In the genomic region with DNA sequence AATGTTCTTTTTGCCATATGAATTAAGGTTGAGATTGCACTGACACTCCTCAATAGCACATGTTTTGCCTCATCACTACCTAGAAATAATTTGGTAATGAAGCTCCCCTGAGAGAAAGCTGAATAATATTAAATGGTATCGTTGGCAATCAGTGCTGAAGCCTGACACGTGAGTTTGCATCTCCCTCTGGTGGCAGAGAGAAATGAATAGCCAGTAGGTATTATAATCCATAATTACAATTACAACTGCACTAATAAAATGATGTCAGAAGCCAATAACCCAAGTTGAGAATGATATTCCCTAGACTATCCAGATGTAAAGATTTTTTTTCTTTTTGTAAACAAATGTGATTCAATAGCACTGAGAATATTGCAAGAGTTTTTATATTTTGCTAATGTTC, we compare ENCODE assay signal across 9 cellular contexts.
DNase-seq lines count a peak whose midpoint lies in the region; ATAC-seq and TF ChIP-seq lines count a peak whose summit lies in the region.
"Had no signal": no experiment of that assay in that cellular context is flagged by ENCODE, and none has a peak within 500 bp of the region (broad histone marks: within the 10 kb centered on the region; RNA-seq: fewer than 3 reads in every experiment).

No MANE protein-coding gene starts in this region.

- H3K79me2 ChIP-seq in PC-9 (ENCODE audit: low read depth), result no peaks in the 10 kb centered on the region

- no peak overlapping the region for H2AFZ ChIP-seq in PC-9

- BruUV-seq in PC-9 (replicated peaks; lab: Mats Ljungman, UMichigan), result no TSS peak

- WGBS in prostate gland, result 14% methylated on average over 2 of the region's 2 CpGs

- no peaks in the 10 kb centered on the region for H3K9me2 ChIP-seq in PC-9 (ENCODE audit: insufficient read depth)

- no peaks in the 10 kb centered on the region for H3K27me3 ChIP-seq in PC-9 (ENCODE audit: insufficient read depth, low read depth)
- no peaks in the 10 kb centered on the region for H3K27me3 ChIP-seq in prostate gland (replicated peaks; ENCODE audit: insufficient read depth)

- peak; percentile 4 for DNase-seq in NCI-H2107 treated with DMSO at 0.1 percent for 48 hours (lab: John Stamatoyannopoulos, UW; ENCODE audit: unreplicated experiment)
- DNase-seq in NCI-H2107 (lab: John Stamatoyannopoulos, UW), result no peak
- DNase-seq in PC-9, result no peak
- no peak for DNase-seq in nephron progenitor cell
- no peak for DNase-seq in stimulated activated CD4-positive, alpha-beta T cell treated with anti-CD3 and anti-CD28 coated beads, Interleukin-2, amount 100 ng/mL, for 24 hours
- DNase-seq in prostate gland (ENCODE audit: low spot score), result no peak
- DNase-seq: stimulated activated CD4-positive, alpha-beta T cell treated with anti-CD3 and anti-CD28 coated beads, Interleukin-4, amount 100 ng/mL, for 4 hours had no signal

- no peaks in the 10 kb centered on the region for H3K27me3 Mint-ChIP-seq in nephron progenitor cell (ENCODE audit: low read depth, poor library complexity)

- H3K9me3 ChIP-seq in PC-9 (ENCODE audit: insufficient read depth, low read depth), result no peaks in the 10 kb centered on the region
- no peaks in the 10 kb centered on the region for H3K9me3 ChIP-seq in prostate gland

- no peak overlapping the region for H3K4me3 ChIP-seq in PC-9
- no peak overlapping the region for H3K4me3 ChIP-seq in prostate gland

- ATAC-seq in HG03520 (IDR thresholded peaks at IDR 0.05; ENCODE audit: unreplicated experiment), result peak; percentile 66
- ATAC-seq in HG03025 (IDR thresholded peaks at IDR 0.05; ENCODE audit: low FRiP score, unreplicated experiment), result no peak

- no peaks in the 10 kb centered on the region for H3K4me1 Mint-ChIP-seq in nephron progenitor cell

- H3K9me3 Mint-ChIP-seq in nephron progenitor cell, result peaks cover 15% of the 10 kb centered on the region

- H3K36me3 ChIP-seq in PC-9 (ENCODE audit: low read depth) (no peaks in the 10 kb centered on the region), prostate gland (no peaks in the 10 kb centered on the region)

- H3K27ac ChIP-seq in PC-9, result no peak overlapping the region
- no peak overlapping the region for H3K27ac ChIP-seq in prostate gland

- POLR2A ChIA-PET in PC-9 (lab: Charles Lee; ENCODE audit: unreplicated experiment), result no interaction called here

- TF ChIP-seq CTCF in PC-9 (conservative IDR thresholded peaks at IDR 0.05) (peak; percentile 26; the same call in 1 of the 2 replicates), nephron progenitor cell (IDR thresholded peaks at IDR 0.05) (peak; percentile 8), prostate gland (IDR thresholded peaks at IDR 0.05) (no peak)

- intact Hi-C loops in PC-9 (cut with micrococcal nuclease; ENCODE audit: unreplicated experiment), result no loop called here
- intact Hi-C loops in prostate gland (cut with DNase I), result no loop called here

- no peak overlapping the region for H3K27ac Mint-ChIP-seq in nephron progenitor cell

- CTCF ChIA-PET in PC-9 (lab: Charles Lee), result no interaction called here

- H3K4me1 ChIP-seq in PC-9 (replicated peaks; ENCODE audit: insufficient read depth), result no peaks in the 10 kb centered on the region
- H3K4me1 ChIP-seq in prostate gland (replicated peaks), result no peaks in the 10 kb centered on the region

- H3K4me3 Mint-ChIP-seq in nephron progenitor cell, result no peak overlapping the region

- no peak for TF ChIP-seq POLR2A in prostate gland (IDR thresholded peaks at IDR 0.05)

- H3K36me3 Mint-ChIP-seq in nephron progenitor cell (ENCODE audit: low read depth), result no peaks in the 10 kb centered on the region

- H3F3A ChIP-seq in PC-9 (ENCODE audit: insufficient read depth, low read depth), result no peaks in the 10 kb centered on the region

- H4K20me1 ChIP-seq in PC-9 (ENCODE audit: insufficient read depth), result no peaks in the 10 kb centered on the region

- H3K4me2 ChIP-seq in PC-9, result no peak overlapping the region

Comparison
In these comparisons a context has a peak if more than half of its experiments do, and no peak if none do; other contexts are left out.
1. CTCF ChIP-seq: peak in PC-9 (single experiment) and nephron progenitor cell (single experiment); none in prostate gland (0 of 4).